In genomic region chr1:94503153-94503552, GRCh38 we compare ENCODE assay signal across 29 cellular contexts. TPM values are rescaled to one million over a fixed set of nuclear protein-coding genes. Genes with fewer than 3 reads are reported as not detected.
"Had no signal": no experiment of that assay in that cellular context is flagged by ENCODE, and none has a peak within 500 bp of the region (broad histone marks: within the 10 kb centered on the region; RNA-seq: fewer than 3 reads in every experiment).

No MANE protein-coding gene starts in this region.

- H3K27me3 Mint-ChIP-seq: activated B cell treated with CpG ODN at 0.5 μM for 24 hours; activated CD8-positive, alpha-beta T cell treated with anti-CD3 and anti-CD28 coated beads for 36 hours; activated naive CD4-positive, alpha-beta T cell treated with anti-CD3 and anti-CD28 coated beads, Interleukin-2, amount 10 ng/mL, durations not matched to agents 7 days and 5 days; activated naive CD8-positive, alpha-beta T cell treated with anti-CD3 and anti-CD28 coated beads, Interleukin-2, amount 10 ng/mL, durations not matched to agents 7 days and 5 days; activated T-helper 17 cell treated with anti-CD3 and anti-CD28 coated beads, Interleukin-2, amount 50 U/mL, for 72 hours; brain; T-helper 17 cell had no signal

- H3K27ac Mint-ChIP-seq: activated B cell treated with CpG ODN at 0.5 μM for 24 hours; activated CD8-positive, alpha-beta T cell treated with anti-CD3 and anti-CD28 coated beads for 36 hours; activated naive CD4-positive, alpha-beta T cell treated with anti-CD3 and anti-CD28 coated beads, Interleukin-2, amount 10 ng/mL, durations not matched to agents 7 days and 5 days; activated naive CD4-positive, alpha-beta T cell treated with anti-CD3 and anti-CD28 coated beads, Interleukin-2, amount 50 U/mL, for 72 hours; activated naive CD8-positive, alpha-beta T cell treated with anti-CD3 and anti-CD28 coated beads, Interleukin-2, amount 10 ng/mL, durations not matched to agents 7 days and 5 days; activated T-helper 17 cell treated with anti-CD3 and anti-CD28 coated beads, Interleukin-2, amount 50 U/mL, for 72 hours; brain; T-helper 17 cell; T-helper 2 cell treated with Interferon-gamma antibody and Interleukin-4, amounts not matched to agents 5 μg/mL and 100 μg/mL, for 36 hours had no signal

- H3K9me3 Mint-ChIP-seq: activated B cell treated with CpG ODN at 0.5 μM for 24 hours; activated naive CD4-positive, alpha-beta T cell treated with anti-CD3 and anti-CD28 coated beads, Interleukin-2, amount 10 ng/mL, durations not matched to agents 7 days and 5 days; activated T-cell treated with anti-CD3 and anti-CD28 coated beads, Interleukin-2, amount 50 U/mL, for 4 hours; activated T-helper 17 cell treated with anti-CD3 and anti-CD28 coated beads, Interleukin-2, amount 50 U/mL, for 72 hours; T-helper 2 cell treated with Interferon-gamma antibody and Interleukin-4, amounts not matched to agents 5 μg/mL and 100 μg/mL, for 36 hours had no signal

- DNase-seq: activated B cell treated with CpG ODN at 0.5 μM for 24 hours; activated CD4-positive, alpha-beta T cell treated with anti-CD3 and anti-CD28 coated beads for 48 hours; activated CD4-positive, alpha-beta T cell treated with anti-CD3 and anti-CD28 coated beads, Interleukin-2, amount 50 U/mL, for 1 hour; activated CD4-positive, alpha-beta T cell treated with anti-CD3 and anti-CD28 coated beads, Interleukin-2, amount 50 U/mL, for 48 hours; activated CD8-positive, alpha-beta memory T cell treated with anti-CD3 and anti-CD28 coated beads for 24 hours; activated CD8-positive, alpha-beta T cell treated with anti-CD3 and anti-CD28 coated beads for 36 hours; activated effector memory CD4-positive, alpha-beta T cell treated with Interleukin-2 at 50 U/mL for 16 hours; activated gamma-delta T cell treated with Interleukin-2 at 50 U/mL for 16 hours; activated naive CD4-positive, alpha-beta T cell treated with anti-CD3 and anti-CD28 coated beads, Interleukin-2, amount 10 ng/mL, durations not matched to agents 7 days and 5 days; activated naive CD8-positive, alpha-beta T cell treated with anti-CD3 and anti-CD28 coated beads, Interleukin-2, amount 10 ng/mL, durations not matched to agents 7 days and 5 days; activated T-cell treated with anti-CD3 and anti-CD28 coated beads, Interleukin-2, amount 50 U/mL, for 4 hours; central memory CD4-positive, alpha-beta T cell; cerebellar nuclear complex; colonic mucosa; effector CD8-positive, alpha-beta T cell; erythroblast; T-helper 1 cell; T-helper 17 cell; T1000; WERI-Rb-1 had no signal

- H3K4me1 Mint-ChIP-seq: activated B cell treated with CpG ODN at 0.5 μM for 24 hours; activated T-helper 17 cell treated with anti-CD3 and anti-CD28 coated beads, Interleukin-2, amount 50 U/mL, for 72 hours; brain had no signal

- H3K4me3 Mint-ChIP-seq: activated B cell treated with CpG ODN at 0.5 μM for 24 hours; activated CD8-positive, alpha-beta T cell treated with anti-CD3 and anti-CD28 coated beads for 36 hours; activated naive CD4-positive, alpha-beta T cell treated with anti-CD3 and anti-CD28 coated beads, Interleukin-2, amount 10 ng/mL, durations not matched to agents 7 days and 5 days; activated naive CD8-positive, alpha-beta T cell treated with anti-CD3 and anti-CD28 coated beads, Interleukin-2, amount 10 ng/mL, durations not matched to agents 7 days and 5 days; activated T-cell treated with anti-CD3 and anti-CD28 coated beads, Interleukin-2, amount 50 U/mL, for 4 hours; activated T-helper 17 cell treated with anti-CD3 and anti-CD28 coated beads, Interleukin-2, amount 50 U/mL, for 72 hours; brain; T-helper 17 cell; T-helper 2 cell treated with Interferon-gamma antibody and Interleukin-4, amounts not matched to agents 5 μg/mL and 100 μg/mL, for 36 hours had no signal

- H3K4me1 ChIP-seq: ascending aorta, breast epithelium, colonic mucosa, esophagus muscularis mucosa had no signal

- ATAC-seq: activated CD4-positive, CD25-positive, alpha-beta regulatory T cell treated with anti-CD3 and anti-CD28 coated beads, Interleukin-2, amount 50 U/mL, for 24 hours; activated CD8-positive, alpha-beta T cell treated with anti-CD3 and anti-CD28 coated beads for 36 hours; activated naive CD4-positive, alpha-beta T cell treated with anti-CD3 and anti-CD28 coated beads, Interleukin-2, amount 50 U/mL, for 72 hours; activated T-cell treated with anti-CD3 and anti-CD28 coated beads, Interleukin-2, amount 50 U/mL, for 4 hours; activated T-helper 17 cell treated with anti-CD3 and anti-CD28 coated beads, Interleukin-2, amount 50 U/mL, for 72 hours; T-helper 17 cell had no signal

- H3K9me3 ChIP-seq: ascending aorta, breast epithelium, colonic mucosa, esophagus muscularis mucosa had no signal

- H3K27me3 ChIP-seq: ascending aorta, breast epithelium, cardiac muscle cell, colonic mucosa, esophagus muscularis mucosa had no signal

- H3K27ac ChIP-seq: ascending aorta, breast epithelium, cardiac muscle cell, colonic mucosa, esophagus muscularis mucosa, WERI-Rb-1 had no signal

- H3K4me3 ChIP-seq: ascending aorta, breast epithelium, cardiac muscle cell, colonic mucosa, esophagus muscularis mucosa had no signal

RNA-seq across cellular contexts. Expression of gene F3, which starts 38.4 kb away (rescaled TPM):
- total RNA-seq: activated CD8-positive, alpha-beta T cell treated with anti-CD3 and anti-CD28 coated beads for 36 hours; activated T-helper 17 cell treated with anti-CD3 and anti-CD28 coated beads, Interleukin-2, amount 50 U/mL, for 72 hours had no signal
